16 cellular contexts compared by ENCODE assay signal in the genomic region with DNA sequence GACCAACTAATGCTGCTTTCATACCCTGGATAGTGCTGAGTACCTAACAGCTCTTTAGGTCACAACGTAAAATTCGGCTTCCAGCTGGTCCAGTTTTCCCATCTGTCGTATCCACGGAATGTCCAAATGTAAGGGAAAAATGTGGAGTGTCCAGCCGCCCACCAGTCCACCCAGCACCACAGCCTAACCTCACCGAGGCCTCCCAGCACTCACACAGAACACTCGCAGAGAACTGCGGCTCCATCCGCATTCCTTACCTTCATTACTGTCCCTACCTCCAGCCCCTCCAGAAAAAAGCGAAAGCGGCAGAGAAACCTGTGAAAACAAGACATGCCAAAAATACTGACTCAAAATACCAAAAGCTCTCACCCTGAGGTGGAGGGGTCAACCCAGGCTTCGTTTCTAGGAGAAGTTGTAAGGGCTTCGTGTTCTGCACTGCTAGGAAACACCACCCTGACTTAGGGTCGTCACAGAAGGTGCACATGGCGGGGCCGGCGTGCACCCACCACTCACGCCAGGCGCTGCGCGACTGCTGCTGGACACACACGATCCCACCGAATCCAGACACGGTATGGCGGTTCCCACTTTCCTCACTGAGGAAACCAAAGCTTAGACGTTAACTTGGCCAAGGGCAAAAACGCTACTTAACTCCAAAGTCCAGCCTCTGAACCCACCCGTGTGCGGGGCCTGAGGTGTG.
DNase-seq lines count a peak whose midpoint lies in the region; ATAC-seq and TF ChIP-seq lines count a peak whose summit lies in the region.
"Had no signal": no experiment of that assay in that cellular context is flagged by ENCODE, and none has a peak within 500 bp of the region (broad histone marks: within the 10 kb centered on the region; RNA-seq: fewer than 3 reads in every experiment).

No MANE protein-coding gene starts in this region.

- H3K27ac ChIP-seq in mammary epithelial cell (ENCODE audit: insufficient read depth, low read depth, low read length) (no peak overlapping the region), esophagus squamous epithelium (peak overlapping the region; percentile 71 to 92 (median 85)), osteoblast (ENCODE audit: low read depth, low read length) (peak overlapping the region; percentile 96), upper lobe of left lung (peak overlapping the region; percentile 80 to 92 (median 90)), aorta (ENCODE audit: low read depth in 1 of 2, low read length in 2 of 2) (no peak overlapping the region), WERI-Rb-1 (no peak overlapping the region)

- no peaks in the 10 kb centered on the region for H4K20me1 ChIP-seq in mammary epithelial cell (ENCODE audit: insufficient read depth, low read length)
- H4K20me1 ChIP-seq in osteoblast (ENCODE audit: insufficient read depth, low read length), result peaks cover 4% of the 10 kb centered on the region

- H3K4me2 ChIP-seq in mammary epithelial cell (ENCODE audit: insufficient read depth, low read depth, low read length) (no peak overlapping the region), osteoblast (ENCODE audit: insufficient read depth, low read length) (peak overlapping the region; percentile 86)

- H3K4me1 ChIP-seq in mammary epithelial cell (ENCODE audit: insufficient read depth, low read length), result peaks cover 37% of the 10 kb centered on the region
- peaks cover 23 to 68% (median 56%) of the 10 kb centered on the region in 3 donors for H3K4me1 ChIP-seq in esophagus squamous epithelium
- H3K4me1 ChIP-seq in osteoblast (ENCODE audit: insufficient read depth, low read length), result peaks cover 55% of the 10 kb centered on the region
- H3K4me1 ChIP-seq in upper lobe of left lung, result peaks cover 47 to 58% (median 54%) of the 10 kb centered on the region in 4 donors
- no peaks in the 10 kb centered on the region for H3K4me1 ChIP-seq in aorta (ENCODE audit: control insufficient read depth in 1 of 2, insufficient read depth in 2 of 2, low read length in 2 of 2)

- H3K27me3 ChIP-seq in mammary epithelial cell (ENCODE audit: insufficient read depth, low read length) (no peaks in the 10 kb centered on the region), esophagus squamous epithelium (no peaks in the 10 kb centered on the region), osteoblast (ENCODE audit: insufficient read depth, low read length) (no peaks in the 10 kb centered on the region), upper lobe of left lung (no peaks in the 10 kb centered on the region), aorta (ENCODE audit: control insufficient read depth in 1 of 2, insufficient read depth in 2 of 2, low read length in 1 of 2) (no peaks in the 10 kb centered on the region), WERI-Rb-1 (ENCODE audit: insufficient read depth, low read depth, severe bottlenecking) (no peaks in the 10 kb centered on the region)

- TF ChIP-seq CTCF in MCF 10A (IDR thresholded peaks at IDR 0.05; ENCODE audit: unreplicated experiment) (no peak), mammary epithelial cell (conservative IDR thresholded peaks at IDR 0.05 in 1 of 2, IDR thresholded peaks at IDR 0.05 in 1 of 2; ENCODE audit: extremely low read depth in 1 of 2, insufficient read depth in 1 of 2, low read depth in 1 of 2, low read length in 2 of 2) (no peak), esophagus squamous epithelium (IDR thresholded peaks at IDR 0.05) (no peak), osteoblast (IDR thresholded peaks at IDR 0.05; ENCODE audit: extremely low read depth, low read depth, low read length) (no peak), upper lobe of left lung (IDR thresholded peaks at IDR 0.05) (no peak), WERI-Rb-1 (IDR thresholded peaks at IDR 0.05; ENCODE audit: low read depth, low read length) (no peak)

- H3K4me3 ChIP-seq in mammary epithelial cell (replicated peaks in 1 of 3; ENCODE audit: insufficient read depth in 1 of 3, low read depth in 2 of 3, low read length in 3 of 3) (no peak overlapping the region), esophagus squamous epithelium (no peak overlapping the region), osteoblast (ENCODE audit: insufficient read depth, low read length) (peak overlapping the region; percentile 54), upper lobe of left lung (peak overlapping the region in 1 of 4 donors; percentile 33), aorta (ENCODE audit: low read length in 2 of 2) (no peak overlapping the region), WERI-Rb-1 (ENCODE audit: low read depth, low read length) (no peak overlapping the region)

- DNase-seq in MCF 10A (ENCODE audit: unreplicated experiment) (no peak), mammary epithelial cell (no peak), esophagus squamous epithelium (lab: John Stamatoyannopoulos, UW) (no peak), osteoblast (ENCODE audit: insufficient read length, low spot score, missing footprints) (peak; percentile 53), upper lobe of left lung (peak in 1 of 2 donors; percentile 73), HPDE6-E6E7 (ENCODE audit: extremely low spot score) (no peak), aorta (no peak), WERI-Rb-1 (no peak)
- DNase-seq: activated CD4-positive, CD25-positive, alpha-beta regulatory T cell treated with anti-CD3 and anti-CD28 coated beads, Interleukin-2, amount 50 U/mL, for 72 hours; activated T-cell treated with anti-CD3 and anti-CD28 coated beads, Interleukin-2, amount 50 U/mL, for 4 hours; NCI-H187; stimulated activated CD4-positive, alpha-beta T cell treated with anti-CD3 and anti-CD28 coated beads, Interleukin-2, amount 100 ng/mL, for 48 hours had no signal

- 98% methylated on average over 27 of the region's 29 CpGs for WGBS in mammary epithelial cell (ENCODE audit: low coverage, missing lambda C conversion rate)
- 93 to 95% methylated on average over 19 of the region's 29 CpGs for WGBS in esophagus squamous epithelium, 2 donors
- WGBS in upper lobe of left lung, 2 donors, result 94% methylated on average over 29 of the region's 29 CpGs
- WGBS in aorta, 2 donors, result 94 to 97% methylated on average over 29 of the region's 29 CpGs

- BruUV-seq in MCF 10A (replicated peaks; lab: Mats Ljungman, UMichigan), result no TSS peak
- BruUV-seq in mammary epithelial cell (replicated peaks; lab: Mats Ljungman, UMichigan), result no TSS peak

- dilution Hi-C loops in mammary epithelial cell (cut with HindIII; ENCODE audit: low sequenced_read_pairs), result loop anchor here (5.0 to 10.0 kb wide), 2 partner anchors 50 to 163 kb away; no protein-coding TSS in a partner anchor

- POLR2A ChIA-PET in MCF 10A (lab: Yijun Ruan, JAX), result interaction anchor here (1.3 to 5.1 kb wide), 3 partner anchors 42 to 60 kb away, joined by 4 to 74 read pairs (median 6); no protein-coding TSS in a partner anchor

- H3K27me3 Mint-ChIP-seq in MCF 10A (ENCODE audit: insufficient read depth, unreplicated experiment), result no peaks in the 10 kb centered on the region
- H3K27me3 Mint-ChIP-seq: IgD-negative memory B cell had no signal

- TF ChIP-seq POLR2A in esophagus squamous epithelium (IDR thresholded peaks at IDR 0.05) (no peak), upper lobe of left lung (IDR thresholded peaks at IDR 0.05) (no peak)

- in situ Hi-C loops in mammary epithelial cell (cut with MboI; ENCODE audit: low sequenced_read_pairs in 2 of 2), result no loop called here

- H3K9ac ChIP-seq in mammary epithelial cell (ENCODE audit: insufficient read depth, low read length), result no peak overlapping the region

- peaks cover 2% of the 10 kb centered on the region for H3K36me3 ChIP-seq in mammary epithelial cell (ENCODE audit: insufficient read depth, low read length)
- H3K36me3 ChIP-seq in esophagus squamous epithelium, result no peaks in the 10 kb centered on the region
- H3K36me3 ChIP-seq in osteoblast (ENCODE audit: insufficient read depth, low read length), result no peaks in the 10 kb centered on the region
- H3K36me3 ChIP-seq in upper lobe of left lung, result peaks cover 0 to 3% (median 0%) of the 10 kb centered on the region in 4 donors
- H3K36me3 ChIP-seq in aorta (ENCODE audit: control insufficient read depth in 1 of 2, insufficient read depth in 2 of 2, low read length in 1 of 2), result no peaks in the 10 kb centered on the region
- no peaks in the 10 kb centered on the region for H3K36me3 ChIP-seq in WERI-Rb-1

- H3K27ac Mint-ChIP-seq in MCF 10A (ENCODE audit: low read depth, unreplicated experiment), result peak overlapping the region; percentile 74

- H2AFZ ChIP-seq in mammary epithelial cell (ENCODE audit: low read depth, low read length), result no peak overlapping the region
- no peak overlapping the region for H2AFZ ChIP-seq in osteoblast (ENCODE audit: low read length)

- H3K79me2 ChIP-seq in mammary epithelial cell (ENCODE audit: insufficient read depth, low read length) (peaks cover 39% of the 10 kb centered on the region), osteoblast (ENCODE audit: insufficient read depth, low read length) (peaks cover 43% of the 10 kb centered on the region)

- CTCF ChIA-PET in MCF 10A (lab: Yijun Ruan, JAX), result interaction anchor here (0.6 to 1.2 kb wide), 4 partner anchors 13 to 117 kb away, joined by 3 to 4 read pairs (median 4); no protein-coding TSS in a partner anchor
- CTCF ChIA-PET in mammary epithelial cell (lab: Charles Lee; ENCODE audit: low non-redundant PET), result no interaction called here

- intact Hi-C loops in MCF 10A (cut with micrococcal nuclease), result no loop called here
- intact Hi-C loops in mammary epithelial cell (cut with micrococcal nuclease), result no loop called here
- intact Hi-C loops in esophagus squamous epithelium (cut with DNase I), result no loop called here
- intact Hi-C loops in aorta (cut with DNase I), result loop anchor here (2.0 to 5.0 kb wide), 2 partner anchors 35 to 83 kb away; a partner anchor contains a TSS

- H3K9me3 ChIP-seq in mammary epithelial cell (replicated peaks; ENCODE audit: insufficient read depth, low read length) (no peaks in the 10 kb centered on the region), esophagus squamous epithelium (no peaks in the 10 kb centered on the region), osteoblast (ENCODE audit: low read depth, low read length) (no peaks in the 10 kb centered on the region), upper lobe of left lung (no peaks in the 10 kb centered on the region), aorta (ENCODE audit: control insufficient read depth, low read length) (no peaks in the 10 kb centered on the region), WERI-Rb-1 (ENCODE audit: severe bottlenecking) (no peaks in the 10 kb centered on the region)

- no peaks in the 10 kb centered on the region for H3K9me3 Mint-ChIP-seq in MCF 10A (ENCODE audit: unreplicated experiment)
- H3K9me3 Mint-ChIP-seq: activated T-cell treated with anti-CD3 and anti-CD28 coated beads, Interleukin-2, amount 50 U/mL, for 4 hours; IgD-negative memory B cell; neural crest cell had no signal

- peak overlapping the region; percentile 51 for H3K4me3 Mint-ChIP-seq in MCF 10A (ENCODE audit: unreplicated experiment)
- H3K4me3 Mint-ChIP-seq: activated T-cell treated with anti-CD3 and anti-CD28 coated beads, Interleukin-2, amount 50 U/mL, for 4 hours; neural crest cell had no signal

- peaks cover 36% of the 10 kb centered on the region for H3K4me1 Mint-ChIP-seq in MCF 10A (ENCODE audit: insufficient read depth, unreplicated experiment)

- H3K36me3 Mint-ChIP-seq in MCF 10A (ENCODE audit: insufficient read depth, unreplicated experiment), result peaks cover 9% of the 10 kb centered on the region

- ATAC-seq in upper lobe of left lung (ENCODE audit: low FRiP score in 2 of 2) (no peak), aorta (ENCODE audit: low FRiP score) (no peak)
- ATAC-seq: activated T-cell treated with anti-CD3 and anti-CD28 coated beads, Interleukin-2, amount 50 U/mL, for 4 hours; HCT116; SK-N-SH treated with all-trans-retinoic acid at 6 μM for 48 hours had no signal

- no peak for TF ChIP-seq EP300 in upper lobe of left lung (IDR thresholded peaks at IDR 0.05)

Comparison
In these comparisons a context has a peak if more than half of its experiments do, and no peak if none do; other contexts are left out.
1. H3K27ac ChIP-seq: peak in esophagus squamous epithelium (4 of 4), osteoblast (single experiment) and upper lobe of left lung (4 of 4); none in mammary epithelial cell (single experiment), aorta (0 of 2) and WERI-Rb-1 (single experiment).
2. intact Hi-C loops: an anchor here in aorta (2.0 to 5.0 kb wide); none called in MCF 10A, mammary epithelial cell and esophagus squamous epithelium.